19 cellular contexts compared by ENCODE assay signal in genomic region chr5:58274199-58274598, GRCh38.
"Had no signal": no experiment of that assay in that cellular context is flagged by ENCODE, and none has a peak within 500 bp of the region (broad histone marks: within the 10 kb centered on the region; RNA-seq: fewer than 3 reads in every experiment).

No MANE protein-coding gene starts in this region.

- H3K9me3 Mint-ChIP-seq: activated CD4-positive, alpha-beta memory T cell treated with anti-CD3 and anti-CD28 coated beads for 36 hours; activated naive CD4-positive, alpha-beta T cell treated with anti-CD3 and anti-CD28 coated beads, Interleukin-2, amount 50 U/mL, for 72 hours; activated T-helper 1 cell treated with anti-CD3 and anti-CD28 coated beads, Interleukin-12 subunit alpha, Interleukin-12 subunit beta, Interleukin-2, Interleukin-4 antibody, amounts not matched to agents 30 ng/mL and 10 ng/mL and 1 ng/mL, durations not matched to agents 14 hours and 24 hours and 36 hours had no signal

- H3K4me1 ChIP-seq: adrenal gland had no signal

- H3K4me3 ChIP-seq: adrenal gland, cardiac muscle cell, lung, right atrium auricular region, tibial artery had no signal

- H3K27me3 ChIP-seq: adrenal gland, cardiac muscle cell, right atrium auricular region, tibial artery had no signal

- H3K27ac Mint-ChIP-seq: activated CD4-positive, alpha-beta memory T cell treated with anti-CD3 and anti-CD28 coated beads for 36 hours; activated CD4-positive, alpha-beta T cell treated with anti-CD3 and anti-CD28 coated beads for 36 hours; activated naive CD4-positive, alpha-beta T cell treated with anti-CD3 and anti-CD28 coated beads, Interleukin-2, amount 50 U/mL, for 72 hours; activated T-helper 1 cell treated with anti-CD3 and anti-CD28 coated beads, Interleukin-12 subunit alpha, Interleukin-12 subunit beta, Interleukin-2, Interleukin-4 antibody, amounts not matched to agents 30 ng/mL and 10 ng/mL and 1 ng/mL, durations not matched to agents 14 hours and 24 hours and 36 hours; immature natural killer cell had no signal

- DNase-seq: activated CD4-positive, alpha-beta memory T cell treated with anti-CD3 and anti-CD28 coated beads for 36 hours; activated CD4-positive, alpha-beta T cell treated with anti-CD3 and anti-CD28 coated beads for 36 hours; activated gamma-delta T cell treated with Interleukin-2 at 50 U/mL for 16 hours; activated T-cell treated with anti-CD3 and anti-CD28 coated beads for 4 hours; adrenal gland; immature natural killer cell; left colon; occipital lobe; stimulated activated CD4-positive, alpha-beta T cell treated with anti-CD3 and anti-CD28 coated beads, Interleukin-2, amount 100 ng/mL, for 24 hours; stimulated activated naive CD8-positive, alpha-beta T cell treated with anti-CD3 and anti-CD28 coated beads, Interleukin-15, Interleukin-2, amounts not matched to agents 100 U/mL and 50 U/mL, for 24 hours; substantia nigra; tibial artery had no signal

- H3K36me3 ChIP-seq: adrenal gland, cardiac muscle cell, right atrium auricular region, tibial artery had no signal

- H3K4me1 Mint-ChIP-seq: activated CD4-positive, alpha-beta T cell treated with anti-CD3 and anti-CD28 coated beads for 36 hours; immature natural killer cell had no signal

- ATAC-seq: activated CD4-positive, alpha-beta T cell treated with anti-CD3 and anti-CD28 coated beads for 36 hours; activated naive CD4-positive, alpha-beta T cell treated with anti-CD3 and anti-CD28 coated beads, Interleukin-2, amount 50 U/mL, for 72 hours; left colon; stimulated activated naive CD8-positive, alpha-beta T cell treated with anti-CD3 and anti-CD28 coated beads, Interleukin-15, Interleukin-2, amounts not matched to agents 100 U/mL and 50 U/mL, for 24 hours had no signal

- H3K27ac ChIP-seq: adrenal gland, cardiac muscle cell, right atrium auricular region, tibial artery had no signal

- H3K9me3 ChIP-seq: adrenal gland, right atrium auricular region, tibial artery had no signal

- FAIRE-seq: urothelium cell line had no signal

- H3K4me3 Mint-ChIP-seq: activated CD4-positive, alpha-beta memory T cell treated with anti-CD3 and anti-CD28 coated beads for 36 hours; activated CD4-positive, alpha-beta T cell treated with anti-CD3 and anti-CD28 coated beads for 36 hours; activated T-helper 1 cell treated with anti-CD3 and anti-CD28 coated beads, Interleukin-12 subunit alpha, Interleukin-12 subunit beta, Interleukin-2, Interleukin-4 antibody, amounts not matched to agents 30 ng/mL and 10 ng/mL and 1 ng/mL, durations not matched to agents 14 hours and 24 hours and 36 hours; immature natural killer cell; mesothelial cell of epicardium had no signal

- H3K36me3 Mint-ChIP-seq: activated CD4-positive, alpha-beta memory T cell treated with anti-CD3 and anti-CD28 coated beads for 36 hours; activated naive CD4-positive, alpha-beta T cell treated with anti-CD3 and anti-CD28 coated beads, Interleukin-2, amount 50 U/mL, for 72 hours; immature natural killer cell had no signal
